ENCODE assay signal across 16 cellular contexts in the genomic region with DNA sequence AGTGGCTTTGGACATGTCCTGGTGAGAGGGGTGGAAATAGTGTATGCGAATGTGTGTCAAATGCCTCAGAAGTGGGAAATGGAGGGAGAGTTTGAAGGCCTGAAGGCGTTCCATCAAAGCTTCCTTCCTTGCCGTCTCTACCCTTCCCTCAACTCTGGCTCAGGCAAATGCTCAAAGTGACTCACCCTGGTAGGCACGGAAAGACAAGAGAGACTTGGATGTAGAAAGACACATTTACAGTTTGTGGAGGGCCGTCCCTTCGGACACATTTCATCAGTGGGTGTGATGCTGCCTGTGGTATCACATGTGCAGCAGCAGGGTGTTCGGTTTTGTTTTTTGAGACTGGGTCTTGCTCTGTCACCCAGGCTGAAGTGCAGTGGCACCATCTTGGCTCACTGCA. TPM values are rescaled to one million over a fixed set of nuclear protein-coding genes. Genes with fewer than 3 reads are reported as not detected.
DNase-seq lines count a peak whose midpoint lies in the region; ATAC-seq, FAIRE-seq and TF ChIP-seq lines count a peak whose summit lies in the region.
"Had no signal": no experiment of that assay in that cellular context is flagged by ENCODE, and none has a peak within 500 bp of the region (broad histone marks: within the 10 kb centered on the region; RNA-seq: fewer than 3 reads in every experiment).

No MANE protein-coding gene starts in this region.

- TF ChIP-seq EP300 in K562 (IDR thresholded peaks at IDR 0.05; ENCODE audit: low read length) = no peak

- H3K4me1 ChIP-seq in K562 (replicated peaks in 1 of 2; ENCODE audit: control insufficient read depth in 2 of 2, insufficient read depth in 2 of 2, low read length in 2 of 2) (peaks cover 8 to 59% of the 10 kb centered on the region in 2 experiments), psoas muscle (peaks cover 7% of the 10 kb centered on the region)

- peaks cover 74% of the 10 kb centered on the region for H3K79me2 ChIP-seq in K562 (ENCODE audit: control insufficient read depth, insufficient read depth, low read length)

- peak overlapping the region; percentile 46 for H3K4me2 ChIP-seq in K562 (ENCODE audit: insufficient read depth, low read length)

- TF ChIP-seq CTCF in K562 (IDR thresholded peaks at IDR 0.05 in 2 of 3, conservative IDR thresholded peaks at IDR 0.05 in 1 of 3; ENCODE audit: insufficient read depth in 2 of 3, low read depth in 1 of 3, low read length in 3 of 3) (no peak), psoas muscle (IDR thresholded peaks at IDR 0.05) (no peak)

- H3K27me3 ChIP-seq in K562 (ENCODE audit: control insufficient read depth in 2 of 2, insufficient read depth in 2 of 2, low read length in 2 of 2) (no peaks in the 10 kb centered on the region), psoas muscle (ENCODE audit: insufficient read depth in 3 of 3, low read length in 2 of 3) (no peaks in the 10 kb centered on the region)
- H3K27me3 ChIP-seq: esophagus muscularis mucosa, SJCRH30 had no signal

- CTCF ChIA-PET in K562 (lab: Yijun Ruan, JAX; ENCODE audit: low intra/inter-chr PET ratio) = no interaction called here

- 85% methylated on average over 7 of the region's 7 CpGs for WGBS in K562 (ENCODE audit: insufficient coverage, low coverage, missing lambda C conversion rate)
- 93 to 98% (median 94%) methylated on average over 7 of the region's 7 CpGs for WGBS in psoas muscle, 3 donors

- FAIRE-seq in K562 (lab: Jason Lieb, UNC) (no peak), H54 (lab: Jason Lieb, UNC) (no peak)

- H3K36me3 ChIP-seq in K562 (ENCODE audit: control insufficient read depth, insufficient read depth, low read length) = peaks cover 17% of the 10 kb centered on the region; the same call in 2 of the 3 replicates
- no peaks in the 10 kb centered on the region for H3K36me3 ChIP-seq in psoas muscle (ENCODE audit: insufficient read depth in 1 of 2, low read depth in 1 of 2)
- H3K36me3 ChIP-seq: esophagus muscularis mucosa had no signal

- H3K4me3 ChIP-seq in K562 = no peak overlapping the region
- H3K4me3 ChIP-seq in psoas muscle = no peak overlapping the region
- H3K4me3 ChIP-seq: esophagus muscularis mucosa, SJCRH30 had no signal

- in situ Hi-C loops in K562 (cut with MboI) = no loop called here

- intact Hi-C loops in K562 (cut with micrococcal nuclease) = no loop called here
- intact Hi-C loops in psoas muscle (cut with DNase I) = no loop called here

- no peak overlapping the region for H3K9ac ChIP-seq in K562 (ENCODE audit: insufficient read depth in 1 of 2, low read depth in 2 of 2, low read length in 2 of 2)

- no peak for TF ChIP-seq POLR2A in K562 (conservative IDR thresholded peaks at IDR 0.05)
- TF ChIP-seq POLR2A in H54 (IDR thresholded peaks at IDR 0.05; ENCODE audit: low read depth, low read length) = no peak

- H4K20me1 ChIP-seq in K562 (replicated peaks; ENCODE audit: control insufficient read depth, insufficient read depth, low read length) = no peaks in the 10 kb centered on the region

- no peak overlapping the region for H2AFZ ChIP-seq in K562 (ENCODE audit: low read depth, low read length)

- no peaks in the 10 kb centered on the region for H3K9me1 ChIP-seq in K562 (ENCODE audit: control insufficient read depth, insufficient read depth, low read length)

- no TSS peak for BruUV-seq in K562 (replicated peaks; lab: Mats Ljungman, UMichigan)

- H3K27ac ChIP-seq in K562 (ENCODE audit: extremely low read depth, low read depth, low read length) (no peak overlapping the region), psoas muscle (peak overlapping the region; percentile 36)
- H3K27ac ChIP-seq: esophagus muscularis mucosa, SJCRH30 had no signal

- TF ChIP-seq RAD21 in K562 (CRISPR knock-in tag; conservative IDR thresholded peaks at IDR 0.05 in 1 of 2, IDR thresholded peaks at IDR 0.05 in 1 of 2) = no peak

- ATAC-seq in K562 (no peak; the same call in 1 of the 3 replicates), psoas muscle (no peak), GM21576 (IDR thresholded peaks at IDR 0.05; ENCODE audit: unreplicated experiment) (no peak)

- DNase-seq in SIG-M5 treated with dmso at 0.1 percent for 504 hours (lab: John Stamatoyannopoulos, UW; ENCODE audit: unreplicated experiment) (peak; percentile 17), SIG-M5 (lab: John Stamatoyannopoulos, UW) (no peak), GM03348 (ENCODE audit: low spot score) (peak; percentile 23), K562 (ENCODE audit: extremely low read depth in 1 of 4, low spot score in 3 of 4) (no peak), psoas muscle (no peak), NCI-H1092 treated with DMSO at 0.1 percent for 48 hours (lab: John Stamatoyannopoulos, UW) (no peak), H54 (ENCODE audit: insufficient read length, low spot score) (no peak)
- DNase-seq: amygdala; cortex of kidney; GOT3; left cardiac atrium; NCI-H1092; NK-92 treated with Interleukin-12 subunit alpha and Interleukin-12 subunit beta, amount 100 ng/mL, for 24 hours; SJCRH30 had no signal

- H3K9me3 ChIP-seq in K562 (replicated peaks; ENCODE audit: control insufficient read depth, insufficient read depth, low read depth, low read length) = no peaks in the 10 kb centered on the region
- no peaks in the 10 kb centered on the region for H3K9me3 ChIP-seq in psoas muscle
- H3K9me3 ChIP-seq: esophagus muscularis mucosa, SJCRH30 had no signal

- POLR2A ChIA-PET in K562 (lab: Yijun Ruan, JAX) = interaction anchor here (0.9 to 2.5 kb wide), 3 partner anchors 8 to 10 kb away, joined by 3 to 6 read pairs (median 6); no protein-coding TSS in a partner anchor

TF ChIP-seq in K562, 482 proteins besides CTCF, POLR2A, EP300 and RAD21:
- TF ChIP-seq HNRNPK (IDR thresholded peaks at IDR 0.05; ENCODE audit: low read depth, low read length, poor library complexity, severe bottlenecking) (no peak), DNMT1 (IDR thresholded peaks at IDR 0.05) (no peak), DIDO1 (tag; IDR thresholded peaks at IDR 0.05; ENCODE audit: low read depth) (no peak)

RNA-seq across cellular contexts. Expression of a gene that starts 36.8 kb away (rescaled TPM):
- 38.5 and 49.7 TPM in 2 replicates for total RNA-seq in K562 (2011; cell fraction: chromatin; rRNA removed; ENCODE audit: low replicate concordance)
- 28.7 and 33.4 TPM in 2 replicates for total RNA-seq in K562 (2011; cell fraction: nucleolus; rRNA removed)
- 34.9 and 47.6 TPM in 2 replicates for total RNA-seq in K562 (2011; cell fraction: nucleoplasm; rRNA removed)
- 34.3 and 37.2 TPM in 2 replicates for total RNA-seq in K562 (2014; rRNA removed)
- total RNA-seq in K562 (2014; rRNA removed; fragmentation: Illumina TruSeq; extraction: Trizol) = 12.7 and 12.9 TPM in 2 replicates
- 15.5 and 15.6 TPM in 2 replicates for total RNA-seq in K562 (2015; rRNA removed; fragmentation: Illumina TruSeq; extraction: Trizol)
- 38.7 and 39.0 TPM in 2 replicates for total RNA-seq in K562 (2021)
- 15.0 and 18.9 TPM in 2 replicates for polyA plus RNA-seq in K562 (2011; rRNA removed)
- 32.2 and 49.4 TPM in 2 replicates for polyA plus RNA-seq in K562 (2011; cell fraction: cytosol; rRNA removed)
- polyA plus RNA-seq in K562 (2011; cell fraction: nucleus; rRNA removed) = 13.4 and 22.2 TPM in 2 replicates
- 17.7 and 39.4 TPM in 2 replicates for polyA plus RNA-seq in K562 (2012)
- polyA plus RNA-seq in K562 (2014; fragmentation: Illumina TruSeq; extraction: Trizol) = 16.4 and 18.9 TPM in 2 replicates
- polyA plus RNA-seq in K562 (2014; fragmentation: Nextera tagmentation; extraction: Ambion mirVana) = 1 to 10 TPM; 2.3 to 2.9 TPM
- polyA plus RNA-seq in K562 (2014; rRNA removed) = 13.2 and 15.2 TPM in 2 replicates
- 17.8 and 21.7 TPM in 2 replicates for polyA minus RNA-seq in K562 (2011; rRNA and poly(A)+ RNA removed)
- polyA minus RNA-seq in K562 (2011; cell fraction: cytosol; rRNA and poly(A)+ RNA removed) = 15.0 and 18.8 TPM in 2 replicates
- polyA minus RNA-seq in K562 (2011; cell fraction: nucleus; rRNA and poly(A)+ RNA removed) = 16.9 and 17.0 TPM in 2 replicates
- 1 to 10 TPM; 1.0 to 1.6 (median 1.1) TPM for total RNA-seq in psoas muscle
- under 1 TPM; 0.52 to 0.65 (median 0.58) TPM for polyA plus RNA-seq in psoas muscle

Comparison
In these comparisons a context has a peak if more than half of its experiments do, and no peak if none do; other contexts are left out.
1. DNase-seq: peak in SIG-M5 treated with dmso at 0.1 percent for 504 hours (single experiment) and GM03348 (single experiment); none in SIG-M5 (single experiment), K562 (0 of 4), psoas muscle (0 of 2), NCI-H1092 treated with DMSO at 0.1 percent for 48 hours (single experiment) and H54 (single experiment).
2. RNA of a gene that starts 36.8 kb away (total RNA-seq): 12.7 to 49.7 TPM in K562; 1.0 to 1.6 TPM in psoas muscle; every median in the first group is over 4 times any median in the second.